ENCODE assay signal across 1 cellular context in genomic region chr6:136706431-136706830, GRCh38.
TF ChIP-seq lines count a peak whose summit lies in the region.

No MANE protein-coding gene starts in this region.

TF ChIP-seq in HepG2, 621 proteins besides CTCF, POLR2A, EP300 and RAD21:
- TF ChIP-seq DRAP1 (CRISPR knock-in tag; IDR thresholded peaks at IDR 0.05) (no peak), GPBP1L1 (CRISPR knock-in tag; IDR thresholded peaks at IDR 0.05) (no peak), SP140L (CRISPR knock-in tag; IDR thresholded peaks at IDR 0.05; ENCODE audit: borderline replicate concordance) (no peak), ZC3H4 (CRISPR knock-in tag; IDR thresholded peaks at IDR 0.05; ENCODE audit: borderline replicate concordance) (no peak), ZNF564 (CRISPR knock-in tag; IDR thresholded peaks at IDR 0.05) (no peak), DNMT1 (CRISPR knock-in tag; IDR thresholded peaks at IDR 0.05) (no peak), ZNF644 (CRISPR knock-in tag; IDR thresholded peaks at IDR 0.05; ENCODE audit: low read depth) (no peak), RCOR2 (CRISPR knock-in tag; IDR thresholded peaks at IDR 0.05) (no peak), GATAD1 (CRISPR knock-in tag; IDR thresholded peaks at IDR 0.05) (no peak), IRF2 (CRISPR knock-in tag; IDR thresholded peaks at IDR 0.05) (no peak), RNF2 (conservative IDR thresholded peaks at IDR 0.05; ENCODE audit: low read depth) (no peak), GPN1 (CRISPR knock-in tag; IDR thresholded peaks at IDR 0.05; ENCODE audit: borderline replicate concordance) (no peak), KLF12 (CRISPR knock-in tag; IDR thresholded peaks at IDR 0.05; ENCODE audit: borderline replicate concordance) (no peak), HES4 (CRISPR knock-in tag; IDR thresholded peaks at IDR 0.05; ENCODE audit: borderline replicate concordance) (no peak), ZNF335 (CRISPR knock-in tag; IDR thresholded peaks at IDR 0.05) (no peak), ZBTB20 (CRISPR knock-in tag; IDR thresholded peaks at IDR 0.05; ENCODE audit: borderline replicate concordance, low read depth) (no peak), MTF2 (CRISPR knock-in tag; IDR thresholded peaks at IDR 0.05; ENCODE audit: borderline replicate concordance) (no peak), RFXANK (CRISPR knock-in tag; IDR thresholded peaks at IDR 0.05) (no peak), ZNF770 (CRISPR knock-in tag; IDR thresholded peaks at IDR 0.05) (no peak)
